19 cellular contexts compared by ENCODE assay signal in genomic region chr15:24861014-24861690, GRCh38.
"Had no signal": no experiment of that assay in that cellular context is flagged by ENCODE, and none has a peak within 500 bp of the region (broad histone marks: within the 10 kb centered on the region; RNA-seq: fewer than 3 reads in every experiment).

No MANE protein-coding gene starts in this region.

- H3K4me3 Mint-ChIP-seq: mesothelial cell of epicardium; natural killer cell; neural crest cell; stimulated activated effector memory CD8-positive, alpha-beta T cell treated with anti-CD3 and anti-CD28 coated beads, Interleukin-12 subunit alpha, Interleukin-12 subunit beta, amount 100 ng/mL, for 72 hours; type B pancreatic cell had no signal

- H3K27ac ChIP-seq: coronary artery, esophagus squamous epithelium, heart left ventricle, right atrium auricular region, suprapubic skin, thyroid gland had no signal

- H3K36me3 Mint-ChIP-seq: mesothelial cell of epicardium; natural killer cell; stimulated activated effector memory CD8-positive, alpha-beta T cell treated with anti-CD3 and anti-CD28 coated beads, Interleukin-12 subunit alpha, Interleukin-12 subunit beta, amount 100 ng/mL, for 72 hours; type B pancreatic cell had no signal

- ATAC-seq: heart left ventricle; natural killer cell; stimulated activated effector memory CD8-positive, alpha-beta T cell treated with anti-CD3 and anti-CD28 coated beads, Interleukin-12 subunit alpha, Interleukin-12 subunit beta, amount 100 ng/mL, for 72 hours; stimulated activated naive CD8-positive, alpha-beta T cell treated with anti-CD3 and anti-CD28 coated beads, Interleukin-15, Interleukin-2, amounts not matched to agents 100 U/mL and 50 U/mL, for 24 hours had no signal

- H3K4me3 ChIP-seq: coronary artery, esophagus squamous epithelium, heart left ventricle, right atrium auricular region, suprapubic skin, thyroid gland had no signal

- H3K9me3 ChIP-seq: right atrium auricular region, thyroid gland had no signal

- H3K36me3 ChIP-seq: esophagus squamous epithelium, heart left ventricle, right atrium auricular region, suprapubic skin, thyroid gland had no signal

- DNase-seq: effector CD4-positive, alpha-beta T cell; esophagus squamous epithelium; foreskin fibroblast; heart left ventricle; hippocampal formation; kidney glomerular epithelial cell; mammary epithelial cell; natural killer cell; stimulated activated CD4-positive, alpha-beta T cell treated with anti-CD3 and anti-CD28 coated beads, Interleukin-4, amount 100 ng/mL, for 1 hour; stimulated activated CD8-positive, alpha-beta memory T cell treated with anti-CD3 and anti-CD28 coated beads, Interleukin-4, amount 100 ng/mL, for 48 hours; stimulated activated naive CD8-positive, alpha-beta T cell treated with anti-CD3 and anti-CD28 coated beads, Interleukin-15, Interleukin-2, amounts not matched to agents 100 U/mL and 50 U/mL, for 24 hours; thyroid gland had no signal

- H3K4me1 ChIP-seq: esophagus squamous epithelium, right atrium auricular region, suprapubic skin, thyroid gland had no signal

- H3K27me3 ChIP-seq: heart left ventricle, right atrium auricular region, thyroid gland had no signal

- H3K4me1 Mint-ChIP-seq: natural killer cell; stimulated activated effector memory CD8-positive, alpha-beta T cell treated with anti-CD3 and anti-CD28 coated beads, Interleukin-12 subunit alpha, Interleukin-12 subunit beta, amount 100 ng/mL, for 72 hours had no signal

- H3K27ac Mint-ChIP-seq: mesothelial cell of epicardium; natural killer cell; stimulated activated effector memory CD8-positive, alpha-beta T cell treated with anti-CD3 and anti-CD28 coated beads, Interleukin-12 subunit alpha, Interleukin-12 subunit beta, amount 100 ng/mL, for 72 hours; type B pancreatic cell had no signal
